1 cellular context compared by ENCODE assay signal in genomic region chrX:47658301-47658683, GRCh38.
TF ChIP-seq lines count a peak whose summit lies in the region.

No MANE protein-coding gene starts in this region.

TF ChIP-seq in SK-N-SH treated with all-trans-retinoic acid at 6 μM for 48 hours, 23 proteins besides CTCF, POLR2A, EP300 and RAD21 (continued from another document):
- TF ChIP-seq PATZ1 (CRISPR knock-in tag; IDR thresholded peaks at IDR 0.05; ENCODE audit: borderline replicate concordance) = no peak
- TF ChIP-seq TSHZ2 (CRISPR knock-in tag; IDR thresholded peaks at IDR 0.05) = no peak
- TF ChIP-seq PPARA (CRISPR knock-in tag; IDR thresholded peaks at IDR 0.05; ENCODE audit: borderline replicate concordance) = no peak
- no peak for TF ChIP-seq ARNTL (CRISPR knock-in tag; IDR thresholded peaks at IDR 0.05; ENCODE audit: borderline replicate concordance, low read depth)
- no peak for TF ChIP-seq ESRRG (CRISPR knock-in tag; IDR thresholded peaks at IDR 0.05)
- no peak for TF ChIP-seq POU6F1 (CRISPR knock-in tag; IDR thresholded peaks at IDR 0.05; ENCODE audit: borderline replicate concordance, low read depth)
- TF ChIP-seq ISL1 (CRISPR knock-in tag; IDR thresholded peaks at IDR 0.05) = no peak
